In genomic region chrX:37796805-37797204, GRCh38 we compare ENCODE assay signal across 10 cellular contexts. TPM values are rescaled to one million over a fixed set of nuclear protein-coding genes. Genes with fewer than 3 reads are reported as not detected.
DNase-seq lines count a peak whose midpoint lies in the region; ATAC-seq, FAIRE-seq and TF ChIP-seq lines count a peak whose summit lies in the region.
"Had no signal": no experiment of that assay in that cellular context is flagged by ENCODE, and none has a peak within 500 bp of the region (broad histone marks: within the 10 kb centered on the region; RNA-seq: fewer than 3 reads in every experiment).

No MANE protein-coding gene starts in this region.

- H3K4me1 Mint-ChIP-seq in Calu3 (ENCODE audit: low read depth, unreplicated experiment), result peaks cover 6% of the 10 kb centered on the region

- H3K9me3 ChIP-seq in heart left ventricle (no peaks in the 10 kb centered on the region), stomach (no peaks in the 10 kb centered on the region)

- ATAC-seq in GM21529 (IDR thresholded peaks at IDR 0.05; ENCODE audit: unreplicated experiment), result peak; percentile 80
- ATAC-seq in heart left ventricle, result peak; percentile 39 to 89 (median 53)

- no peak overlapping the region for H3K4me3 ChIP-seq in KMS-11 (IDR thresholded peaks at IDR 0.05; ENCODE audit: insufficient read depth, low read depth, low read length)
- no peak overlapping the region for H3K4me3 ChIP-seq in heart left ventricle
- no peak overlapping the region for H3K4me3 ChIP-seq in stomach

- no peaks in the 10 kb centered on the region for H3K9me3 Mint-ChIP-seq in Calu3 (ENCODE audit: low read depth, unreplicated experiment)

- CTCF ChIA-PET in Calu3 (lab: Charles Lee), result no interaction called here

- H3K27ac ChIP-seq in KMS-11, result peak overlapping the region; percentile 23; the same call in 1 of the 2 replicates
- H3K27ac ChIP-seq in heart left ventricle, result peak overlapping the region in 1 of 12 donors; percentile 28
- no peak overlapping the region for H3K27ac ChIP-seq in stomach

- H3K27me3 ChIP-seq in KMS-11 (ENCODE audit: insufficient read depth, low read depth) (no peaks in the 10 kb centered on the region), heart left ventricle (peaks cover 0 to 5% (median 0%) of the 10 kb centered on the region in 9 donors), stomach (no peaks in the 10 kb centered on the region)

- TF ChIP-seq CTCF in Calu3 (IDR thresholded peaks at IDR 0.05; ENCODE audit: unreplicated experiment) (no peak), KMS-11 (conservative IDR thresholded peaks at IDR 0.05; ENCODE audit: low read depth, low read length) (no peak), heart left ventricle (IDR thresholded peaks at IDR 0.05) (no peak), stomach (IDR thresholded peaks at IDR 0.05) (no peak)

- H3K4me1 ChIP-seq in KMS-11 (ENCODE audit: low read depth, poor library complexity, severe bottlenecking) (peaks cover 24% of the 10 kb centered on the region), heart left ventricle (peaks cover 0 to 36% (median 0%) of the 10 kb centered on the region in 12 donors), stomach (peaks cover 0 to 4% (median 0%) of the 10 kb centered on the region in 4 donors)

- H3K36me3 Mint-ChIP-seq in Calu3 (ENCODE audit: insufficient read depth, unreplicated experiment), result no peaks in the 10 kb centered on the region
- H3K36me3 Mint-ChIP-seq: activated naive CD8-positive, alpha-beta T cell had no signal

- H4K20me1 ChIP-seq in KMS-11 (ENCODE audit: insufficient read depth), result no peaks in the 10 kb centered on the region

- BruUV-seq in Calu3 (replicated peaks; lab: Mats Ljungman, UMichigan), result no TSS peak

- H3K4me2 ChIP-seq in KMS-11, result peak overlapping the region; percentile 23; the same call in 1 of the 2 replicates

- no peaks in the 10 kb centered on the region for H3K27me3 Mint-ChIP-seq in Calu3 (ENCODE audit: unreplicated experiment)
- H3K27me3 Mint-ChIP-seq: activated naive CD8-positive, alpha-beta T cell had no signal

- TF ChIP-seq EP300 in stomach (IDR thresholded peaks at IDR 0.05), result no peak

- H3K9ac ChIP-seq in KMS-11, result no peak overlapping the region

- no peaks in the 10 kb centered on the region for H3K36me3 ChIP-seq in KMS-11 (ENCODE audit: insufficient read depth)
- peaks cover 0 to 5% (median 0%) of the 10 kb centered on the region in 9 donors for H3K36me3 ChIP-seq in heart left ventricle
- H3K36me3 ChIP-seq in stomach, result no peaks in the 10 kb centered on the region

- H3K79me2 ChIP-seq in KMS-11 (ENCODE audit: insufficient read depth, low read depth), result no peaks in the 10 kb centered on the region

- peak; percentile 9 for DNase-seq in Calu3
- DNase-seq in heart left ventricle, result peak in 3 of 5 donors; percentile 7 to 53 (median 37)
- no peak for DNase-seq in foreskin melanocyte
- no peak for DNase-seq in stomach
- DNase-seq in urothelium cell line (ENCODE audit: low spot score), result no peak
- DNase-seq in SHP77 treated with DMSO at 0.1 percent for 48 hours (lab: John Stamatoyannopoulos, UW), result no peak
- DNase-seq: NCI-H1417 treated with DMSO at 0.1 percent for 48 hours had no signal

- FAIRE-seq in urothelium cell line (lab: Jason Lieb, UNC), result no peak

- TF ChIP-seq POLR2A in heart left ventricle (IDR thresholded peaks at IDR 0.05), result no peak
- no peak for TF ChIP-seq POLR2A in stomach (IDR thresholded peaks at IDR 0.05)

- H3K27ac Mint-ChIP-seq in Calu3 (ENCODE audit: unreplicated experiment), result no peak overlapping the region
- H3K27ac Mint-ChIP-seq: activated naive CD8-positive, alpha-beta T cell had no signal

- intact Hi-C loops in Calu3 (cut with micrococcal nuclease; ENCODE audit: unreplicated experiment), result no loop called here
- intact Hi-C loops in heart left ventricle (cut with DNase I), result no loop called here
- intact Hi-C loops in stomach (cut with DNase I; ENCODE audit: low total_unique reads), result no loop called here

- H3K4me3 Mint-ChIP-seq in Calu3 (ENCODE audit: low read depth, unreplicated experiment), result no peak overlapping the region
- H3K4me3 Mint-ChIP-seq: activated naive CD8-positive, alpha-beta T cell had no signal

- H2AFZ ChIP-seq in KMS-11 (ENCODE audit: low read depth), result no peak overlapping the region

RNA-seq across cellular contexts. Expression of gene CYBB, which starts 16.9 kb away (rescaled TPM):
- 1.8 and 2.1 TPM in 2 replicates for total RNA-seq in Calu3 (2022)
- 100 to 1,000 TPM in 1 of 9 donors, 10 to 100 TPM in 3, 1 to 10 TPM in 5; 5.6 to 180 (median 9.3) TPM for total RNA-seq in heart left ventricle
- 1 to 10 TPM; 1.4 to 3.5 TPM for polyA plus RNA-seq in heart left ventricle
- total RNA-seq in stomach, result 10 to 100 TPM in 1 of 5 donors, 1 to 10 TPM in 3, under 1 TPM in 1; 0.58 to 24.4 (median 3.1) TPM
- polyA plus RNA-seq in stomach, result 1 to 10 TPM; 1.7 to 4.7 (median 3.8) TPM

RNA-seq across cellular contexts. Expression of gene DYNLT3, which starts 50.6 kb away (rescaled TPM):
- total RNA-seq in Calu3 (2022) (28.0 and 31.3 TPM in 2 replicates), heart left ventricle (10 to 100 TPM; 15.0 to 31.8 (median 21.0) TPM), stomach (10 to 100 TPM in 4 of 5 donors, 1 to 10 TPM in 1; 8.2 to 47.0 (median 14.7) TPM)
- polyA plus RNA-seq in heart left ventricle (10 to 100 TPM in 1 of 2 donors, 1 to 10 TPM in 1; 9.8 to 32.1 TPM), stomach (10 to 100 TPM; 20.6 to 41.2 (median 35.5) TPM)

Comparison
In these comparisons a context has a peak if more than half of its experiments do, and no peak if none do; other contexts are left out.
1. DNase-seq: peak in Calu3 (single experiment) and heart left ventricle (3 of 5); none in foreskin melanocyte (single experiment), stomach (single experiment), urothelium cell line (single experiment) and SHP77 treated with DMSO at 0.1 percent for 48 hours (single experiment).